8 cellular contexts compared by ENCODE assay signal in genomic region chrX:107654778-107655761, GRCh38. TPM values are rescaled to one million over a fixed set of nuclear protein-coding genes. Genes with fewer than 3 reads are reported as not detected.
DNase-seq lines count a peak whose midpoint lies in the region; ATAC-seq, FAIRE-seq and TF ChIP-seq lines count a peak whose summit lies in the region.

No MANE protein-coding gene starts in this region.

- no peak overlapping the region for H3K4me3 Mint-ChIP-seq in natural killer cell treated with Interleukin-12 subunit alpha and Interleukin-12 subunit beta and Interleukin-15 and Interleukin-18, amount 100 ng/mL, for 72 hours
- H3K4me3 Mint-ChIP-seq in type B pancreatic cell, result no peak overlapping the region

- no peak overlapping the region for H3K4me3 ChIP-seq in GM12865 (ENCODE audit: low read depth, low read length)

- ATAC-seq in HG02571 (IDR thresholded peaks at IDR 0.05; ENCODE audit: unreplicated experiment), result peak; percentile 70
- ATAC-seq in natural killer cell treated with Interleukin-12 subunit alpha and Interleukin-12 subunit beta and Interleukin-15 and Interleukin-18, amount 100 ng/mL, for 72 hours, result peak; percentile 72 to 82

- peaks cover 5 to 8% of the 10 kb centered on the region in 2 donors for H3K4me1 Mint-ChIP-seq in natural killer cell treated with Interleukin-12 subunit alpha and Interleukin-12 subunit beta and Interleukin-15 and Interleukin-18, amount 100 ng/mL, for 72 hours (ENCODE audit: low read depth in 2 of 2)
- no peaks in the 10 kb centered on the region for H3K4me1 Mint-ChIP-seq in type B pancreatic cell (ENCODE audit: unreplicated experiment)

- H3K36me3 Mint-ChIP-seq in natural killer cell treated with Interleukin-12 subunit alpha and Interleukin-12 subunit beta and Interleukin-15 and Interleukin-18, amount 100 ng/mL, for 72 hours, result no peaks in the 10 kb centered on the region
- H3K36me3 Mint-ChIP-seq in type B pancreatic cell, result peaks cover 3% of the 10 kb centered on the region

- TF ChIP-seq CTCF in GM12865 (IDR thresholded peaks at IDR 0.05; ENCODE audit: insufficient read depth, low read depth, low read length, missing control alignments) (peak; percentile 62), type B pancreatic cell (conservative IDR thresholded peaks at IDR 0.05) (peak; percentile 74)

- FAIRE-seq in HTR-8/SVneo (lab: Jason Lieb, UNC), result no peak

- H3K27ac Mint-ChIP-seq in natural killer cell treated with Interleukin-12 subunit alpha and Interleukin-12 subunit beta and Interleukin-15 and Interleukin-18, amount 100 ng/mL, for 72 hours, result no peak overlapping the region
- peak overlapping the region; percentile 52 for H3K27ac Mint-ChIP-seq in type B pancreatic cell

- H3K27me3 Mint-ChIP-seq in natural killer cell treated with Interleukin-12 subunit alpha and Interleukin-12 subunit beta and Interleukin-15 and Interleukin-18, amount 100 ng/mL, for 72 hours, result peaks cover 0 to 12% of the 10 kb centered on the region in 2 donors
- peaks cover 4% of the 10 kb centered on the region for H3K27me3 Mint-ChIP-seq in type B pancreatic cell

- H3K9me3 Mint-ChIP-seq in natural killer cell treated with Interleukin-12 subunit alpha and Interleukin-12 subunit beta and Interleukin-15 and Interleukin-18, amount 100 ng/mL, for 72 hours, result no peaks in the 10 kb centered on the region
- H3K9me3 Mint-ChIP-seq in type B pancreatic cell, result peaks cover 4% of the 10 kb centered on the region

- DNase-seq in GM12865 (ENCODE audit: low read depth), result peak; percentile 32
- DNase-seq in NCI-H524 treated with DMSO at 0.1 percent for 48 hours (lab: John Stamatoyannopoulos, UW), result peak; percentile 38
- peak; percentile 66 for DNase-seq in activated T-cell treated with anti-CD3 and anti-CD28 coated beads for 1 hour (ENCODE audit: low read depth)
- DNase-seq in erythroblast (lab: John Stamatoyannopoulos, UW), result peak; percentile 68 to 76
- peak; percentile 72 for DNase-seq in natural killer cell treated with Interleukin-12 subunit alpha and Interleukin-12 subunit beta and Interleukin-15 and Interleukin-18, amount 100 ng/mL, for 72 hours (ENCODE audit: low spot score)
- no peak for DNase-seq in type B pancreatic cell (ENCODE audit: extremely low spot score, unreplicated experiment)
- no peak for DNase-seq in HTR-8/SVneo (ENCODE audit: insufficient read length, low spot score)

- TF ChIP-seq POLR2A in erythroblast (IDR thresholded peaks at IDR 0.05; ENCODE audit: low read length), result peak; percentile 18

RNA-seq across cellular contexts. Expression of gene PRPS1, which starts 26.8 kb away (rescaled TPM):
- 100 to 1,000 TPM in 1 of 2 donors, 10 to 100 TPM in 1; 59.2 to 104 TPM for total RNA-seq in natural killer cell treated with Interleukin-12 subunit alpha and Interleukin-12 subunit beta and Interleukin-15 and Interleukin-18, amount 100 ng/mL, for 72 hours
- total RNA-seq in type B pancreatic cell (ENCODE audit: low replicate concordance), result 22.6 and 45.1 TPM in 2 replicates

Comparison
In these comparisons a context has a peak if more than half of its experiments do, and no peak if none do; other contexts are left out.
1. DNase-seq: peak in GM12865 (single experiment), NCI-H524 treated with DMSO at 0.1 percent for 48 hours (single experiment), activated T-cell treated with anti-CD3 and anti-CD28 coated beads for 1 hour (single experiment), erythroblast (2 of 2) and natural killer cell treated with Interleukin-12 subunit alpha and Interleukin-12 subunit beta and Interleukin-15 and Interleukin-18, amount 100 ng/mL, for 72 hours (single experiment); none in type B pancreatic cell (single experiment) and HTR-8/SVneo (single experiment).